Comparison of ENCODE assay signal across 8 cellular contexts in the genomic region with DNA sequence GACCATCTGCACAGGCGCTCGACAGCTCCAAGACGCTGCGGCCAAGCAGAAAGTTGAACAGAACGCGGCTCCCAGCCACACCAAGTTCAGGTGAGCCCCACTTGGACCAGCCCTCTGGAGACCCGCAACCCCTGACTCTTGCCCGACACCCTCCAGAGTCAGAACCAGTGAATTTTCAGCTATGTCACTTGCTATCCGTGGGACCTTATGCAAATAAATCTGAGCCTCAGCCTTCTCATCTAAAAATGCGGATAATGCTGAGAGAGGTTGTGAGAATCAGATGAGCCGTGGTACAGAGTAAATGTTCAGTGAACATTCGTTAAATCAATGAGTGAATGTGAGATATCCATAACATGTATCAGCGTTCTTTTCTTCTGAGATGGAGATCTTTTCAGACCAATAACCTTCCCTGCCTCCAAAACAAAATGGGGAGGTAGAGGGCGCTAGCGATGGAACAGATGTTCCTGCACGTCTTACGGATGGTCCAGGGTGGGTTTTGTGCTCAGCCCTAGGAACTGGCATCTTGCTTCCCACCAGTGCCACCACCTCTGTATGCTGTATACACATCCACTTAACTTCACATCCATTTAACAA. TPM values are rescaled to one million over a fixed set of nuclear protein-coding genes. Genes with fewer than 3 reads are reported as not detected.
DNase-seq lines count a peak whose midpoint lies in the region; ATAC-seq, FAIRE-seq and TF ChIP-seq lines count a peak whose summit lies in the region.

No MANE protein-coding gene starts in this region.

- H3K9me3 Mint-ChIP-seq in Caco-2 (ENCODE audit: unreplicated experiment): no peaks in the 10 kb centered on the region

- intact Hi-C loops in Caco-2 (cut with micrococcal nuclease; ENCODE audit: unreplicated experiment) (loop anchor here (5.0 kb wide), 1 partner anchor 79 kb away; the partner anchor contains the start of gene DET1), esophagus squamous epithelium (cut with DNase I) (no loop called here), pancreas (cut with DNase I) (no loop called here)

- H4K20me1 ChIP-seq in SU-DHL-6 (ENCODE audit: low read depth, low read length): no peaks in the 10 kb centered on the region

- peaks cover 42% of the 10 kb centered on the region for H3K36me3 Mint-ChIP-seq in Caco-2 (ENCODE audit: insufficient read depth, unreplicated experiment)

- peak overlapping the region; percentile 83 for H3K9ac ChIP-seq in SU-DHL-6 (ENCODE audit: low read length)

- no peaks in the 10 kb centered on the region for H3K9me2 ChIP-seq in SU-DHL-6 (replicated peaks; ENCODE audit: insufficient read depth, low read length)

- H3K27me3 ChIP-seq in Caco-2 (replicated peaks; ENCODE audit: control insufficient read depth, insufficient read depth, low read length): no peaks in the 10 kb centered on the region
- H3K27me3 ChIP-seq in SU-DHL-6 (ENCODE audit: low read length): no peaks in the 10 kb centered on the region
- no peaks in the 10 kb centered on the region for H3K27me3 ChIP-seq in esophagus squamous epithelium
- H3K27me3 ChIP-seq in pancreas: no peaks in the 10 kb centered on the region

- DNase-seq in Caco-2: peak in 1 of 2 experiments; percentile 15
- DNase-seq in HEK293T (ENCODE audit: extremely low spot score): peak; percentile 43
- no peak for DNase-seq in esophagus squamous epithelium (lab: John Stamatoyannopoulos, UW)
- no peak for DNase-seq in pancreas
- DNase-seq in HCEC 1CT: no peak
- DNase-seq in G401 (ENCODE audit: low spot score): no peak
- DNase-seq in activated CD8-positive, alpha-beta memory T cell treated with anti-CD3 and anti-CD28 coated beads for 24 hours: no peak

- no peaks in the 10 kb centered on the region for H3F3A ChIP-seq in SU-DHL-6 (ENCODE audit: insufficient read depth)

- 2 to 6% methylated on average over 11 of the region's 17 CpGs for WGBS in esophagus squamous epithelium, 2 donors
- 1 to 2% methylated on average over 17 of the region's 17 CpGs for WGBS in pancreas, 2 donors

- TF ChIP-seq CTCF in Caco-2 (IDR thresholded peaks at IDR 0.05; ENCODE audit: insufficient read depth in 1 of 2, low read depth in 1 of 2, low read length in 1 of 2, severe bottlenecking in 1 of 2, unreplicated experiment in 1 of 2) (peak in 1 of 2 experiments; percentile 8), SU-DHL-6 (IDR thresholded peaks at IDR 0.05; ENCODE audit: insufficient read depth, low read length, poor library complexity, severe bottlenecking) (peak; percentile 14), esophagus squamous epithelium (IDR thresholded peaks at IDR 0.05) (no peak), pancreas (IDR thresholded peaks at IDR 0.05) (no peak)

- no peak for TF ChIP-seq POLR2A in esophagus squamous epithelium (IDR thresholded peaks at IDR 0.05)

- H3K27me3 Mint-ChIP-seq in Caco-2 (ENCODE audit: insufficient read depth, unreplicated experiment): no peaks in the 10 kb centered on the region

- TSS peak; percentile 59 for BruUV-seq in Caco-2 (replicated peaks; lab: Mats Ljungman, UMichigan)

- CTCF ChIA-PET in Caco-2 (lab: Charles Lee) (interaction anchor here (0.9 to 1.7 kb wide), 5 partner anchors 10 to 170 kb away, joined by 3 to 7 read pairs (median 3); no protein-coding TSS in a partner anchor), HEK293T (lab: Yijun Ruan, JAX) (interaction anchor here (1.0 to 1.5 kb wide), 4 partner anchors 12 to 233 kb away, joined by 3 to 5 read pairs (median 3); no protein-coding TSS in a partner anchor)

- in situ Hi-C loops in G401 (cut with HindIII; ENCODE audit: low sequenced_read_pairs): no loop called here

- peaks cover 6% of the 10 kb centered on the region for H3K4me1 Mint-ChIP-seq in Caco-2 (ENCODE audit: low read depth, unreplicated experiment)

- no peak for FAIRE-seq in pancreas (lab: Jason Lieb, UNC)

- no peak for ATAC-seq in pancreas

- H3K36me3 ChIP-seq in Caco-2 (ENCODE audit: control insufficient read depth, insufficient read depth, low read length) (no peaks in the 10 kb centered on the region), SU-DHL-6 (ENCODE audit: low read length) (peaks cover 4% of the 10 kb centered on the region; the same call in 1 of the 2 replicates), esophagus squamous epithelium (peaks cover 4 to 59% (median 13%) of the 10 kb centered on the region in 3 donors), pancreas (peaks cover 0 to 19% (median 6%) of the 10 kb centered on the region in 3 donors)

- H3K27ac ChIP-seq in SU-DHL-6 (ENCODE audit: low read depth, low read length) (peak overlapping the region; percentile 72), esophagus squamous epithelium (peak overlapping the region; percentile 84 to 94 (median 91)), pancreas (peak overlapping the region; percentile 87 to 96 (median 93))

- H3K4me1 ChIP-seq in Caco-2 (peaks cover 6% of the 10 kb centered on the region), esophagus squamous epithelium (peaks cover 15 to 35% (median 21%) of the 10 kb centered on the region in 3 donors), pancreas (peaks cover 7 to 21% (median 14%) of the 10 kb centered on the region in 3 donors)

- H2AFZ ChIP-seq in SU-DHL-6 (ENCODE audit: low read depth, low read length, severe bottlenecking): peak overlapping the region; percentile 57

- peaks cover 42% of the 10 kb centered on the region for H3K79me2 ChIP-seq in SU-DHL-6 (ENCODE audit: insufficient read depth, low read length)

- H3K27ac Mint-ChIP-seq in Caco-2 (ENCODE audit: unreplicated experiment): peak overlapping the region; percentile 98

- peak overlapping the region; percentile 96 for H3K4me3 Mint-ChIP-seq in Caco-2 (ENCODE audit: unreplicated experiment)

- H3K4me3 ChIP-seq in Caco-2 (ENCODE audit: low read depth, low read length) (peak overlapping the region; percentile 90), SU-DHL-6 (ENCODE audit: insufficient read depth, low read length, poor library complexity, severe bottlenecking) (peak overlapping the region; percentile 84), esophagus squamous epithelium (peak overlapping the region; percentile 83 to 90 (median 89)), pancreas (peak overlapping the region; percentile 74 to 92 (median 88))

- H3K4me2 ChIP-seq in SU-DHL-6 (ENCODE audit: low read depth, low read length, poor library complexity, severe bottlenecking): peak overlapping the region; percentile 96

- H3K9me3 ChIP-seq in Caco-2 (no peaks in the 10 kb centered on the region), SU-DHL-6 (ENCODE audit: insufficient read depth, low read length) (no peaks in the 10 kb centered on the region), esophagus squamous epithelium (no peaks in the 10 kb centered on the region), pancreas (no peaks in the 10 kb centered on the region)

- POLR2A ChIA-PET in Caco-2 (lab: Charles Lee) (interaction anchor here (0.6 to 1.2 kb wide), 4 partner anchors 132 to 522 kb away, joined by 3 to 14 read pairs (median 6); partner anchors contain the start of genes AEN and ISG20), HEK293T (lab: Yijun Ruan, JAX) (interaction anchor here (0.7 to 2.3 kb wide), 24 partner anchors 9 to 360 kb away, joined by 3 to 12 read pairs (median 4); partner anchors contain the start of genes AEN and ISG20)

TF ChIP-seq in HEK293T, 16 proteins besides CTCF, POLR2A, EP300 and RAD21:
- TF ChIP-seq FOXA1 (IDR thresholded peaks at IDR 0.05) (no peak), BHLHE40 (IDR thresholded peaks at IDR 0.05; ENCODE audit: borderline replicate concordance) (no peak), TARDBP (IDR thresholded peaks at IDR 0.05) (no peak), ARNT (IDR thresholded peaks at IDR 0.05) (no peak), NFRKB (IDR thresholded peaks at IDR 0.05) (no peak), HDGF (IDR thresholded peaks at IDR 0.05; ENCODE audit: borderline replicate concordance) (no peak), CTBP1 (IDR thresholded peaks at IDR 0.05; ENCODE audit: borderline replicate concordance) (no peak), L3MBTL2 (conservative IDR thresholded peaks at IDR 0.05) (no peak), FOXM1 (IDR thresholded peaks at IDR 0.05; ENCODE audit: borderline replicate concordance) (no peak), SUZ12 (IDR thresholded peaks at IDR 0.05) (no peak), LEF1 (IDR thresholded peaks at IDR 0.05; ENCODE audit: borderline replicate concordance) (no peak), ELF4 (IDR thresholded peaks at IDR 0.05) (no peak), FOXK2 (IDR thresholded peaks at IDR 0.05) (no peak)

RNA-seq across cellular contexts. Expression of gene MRPS11, which starts 0.5 kb away (rescaled TPM):
- total RNA-seq in Caco-2 (2022) (48.4 and 50.2 TPM in 2 replicates), esophagus squamous epithelium (10 to 100 TPM; 19.6 to 49.2 (median 28.0) TPM), pancreas (10 to 100 TPM; 12.7 to 21.0 (median 16.0) TPM)
- polyA plus RNA-seq in pancreas: 10 to 100 TPM; 20.2 to 29.5 TPM
- 63.9 and 88.1 TPM in 2 replicates for total RNA-seq in G401 (2014; rRNA removed; shearing (Covaris generic))

RNA-seq across cellular contexts. Expression of gene MRPL46, which starts 0.8 kb away (rescaled TPM):
- total RNA-seq in Caco-2 (2022) (44.5 and 46.5 TPM in 2 replicates), esophagus squamous epithelium (10 to 100 TPM; 23.3 to 43.5 (median 29.4) TPM), pancreas (10 to 100 TPM in 2 of 6 donors, 1 to 10 TPM in 4; 6.2 to 10.6 (median 7.4) TPM)
- 10 to 100 TPM; 10.4 to 18.9 TPM for polyA plus RNA-seq in pancreas
- 54.4 and 61.8 TPM in 2 replicates for total RNA-seq in G401 (2014; rRNA removed; shearing (Covaris generic))
